In the genomic region with DNA sequence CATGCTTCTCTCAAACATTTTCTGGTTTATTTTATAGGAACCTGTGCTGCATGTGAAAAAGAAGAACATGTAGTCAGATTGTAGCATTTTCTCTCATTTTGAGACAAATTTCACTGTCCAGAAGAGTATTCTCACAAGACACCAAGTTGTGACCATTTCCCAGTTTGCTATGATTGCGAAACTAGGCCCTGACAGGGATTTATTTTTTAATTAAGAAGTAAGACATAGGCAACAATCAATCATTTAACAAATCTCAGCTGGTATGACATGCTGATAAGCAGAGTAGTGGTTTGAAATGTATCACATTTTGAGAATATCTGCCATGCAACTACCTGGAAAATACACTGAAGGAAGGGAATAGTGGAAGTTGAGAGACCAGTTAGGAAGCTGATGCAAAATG, we compare ENCODE assay signal across 11 cellular contexts. TPM values are rescaled to one million over a fixed set of nuclear protein-coding genes. Genes with fewer than 3 reads are reported as not detected.
"Had no signal": no experiment of that assay in that cellular context is flagged by ENCODE, and none has a peak within 500 bp of the region (broad histone marks: within the 10 kb centered on the region; RNA-seq: fewer than 3 reads in every experiment).

No MANE protein-coding gene starts in this region.

- H3K9ac ChIP-seq: KMS-11 had no signal

- FAIRE-seq: HepG2, HTR-8/SVneo, K562 had no signal

- H3K4me2 ChIP-seq: KMS-11 had no signal

- H3K27ac ChIP-seq: HL-60, KMS-11 had no signal

- H3K9me3 Mint-ChIP-seq: IgD-negative memory B cell had no signal

- H3K36me3 Mint-ChIP-seq: IgD-negative memory B cell had no signal

- H3K4me1 Mint-ChIP-seq: IgD-negative memory B cell had no signal

- H3K4me3 ChIP-seq: K562 had no signal

- H3K27me3 Mint-ChIP-seq: IgD-negative memory B cell had no signal

- H3K4me3 Mint-ChIP-seq: IgD-negative memory B cell had no signal

- DNase-seq: IMR-90, KBM-7, KG1 had no signal

RNA-seq across cellular contexts. Expression of gene OR13C8, which starts 11.6 kb away (rescaled TPM):
- total RNA-seq: HepG2, HT-29, HT1080, IMR-90, K562 had no signal
- polyA plus RNA-seq: HepG2, IgD-negative memory B cell, IMR-90, K562 had no signal

RNA-seq across cellular contexts. Expression of gene OR13C5, which starts 18.7 kb away (rescaled TPM):
- total RNA-seq: HepG2, HT-29, HT1080, IMR-90, K562 had no signal
- polyA plus RNA-seq: HepG2, IgD-negative memory B cell, IMR-90, K562 had no signal

RNA-seq across cellular contexts. Expression of gene OR13C2, which starts 24.9 kb away (rescaled TPM):
- total RNA-seq: HepG2, HT-29, HT1080, IMR-90, K562 had no signal
- polyA plus RNA-seq: HepG2, IgD-negative memory B cell, IMR-90, K562 had no signal

RNA-seq across cellular contexts. Expression of gene OR13C9, which starts 37.4 kb away (rescaled TPM):
- total RNA-seq: HepG2, HT-29, HT1080, IMR-90, K562 had no signal
- polyA plus RNA-seq: HepG2, IgD-negative memory B cell, IMR-90, K562 had no signal

RNA-seq across cellular contexts. Expression of gene OR13C3, which starts 43.9 kb away (rescaled TPM):
- total RNA-seq: HepG2, HT-29, HT1080, IMR-90, K562 had no signal
- polyA plus RNA-seq: HepG2, IgD-negative memory B cell, IMR-90, K562 had no signal
